ENCODE assay signal across 1 cellular context in genomic region chr6:94600648-94601047, GRCh38.
TF ChIP-seq lines count a peak whose summit lies in the region.

No MANE protein-coding gene starts in this region.

TF ChIP-seq in GM23338, 12 proteins besides CTCF, POLR2A, EP300 and RAD21 (continued from another document):
- TF ChIP-seq ZNF462 (CRISPR knock-in tag; IDR thresholded peaks at IDR 0.05) (no peak), POLR2AphosphoS5 (IDR thresholded peaks at IDR 0.05; ENCODE audit: low read depth) (no peak)
- TF ChIP-seq, protein P1, sequence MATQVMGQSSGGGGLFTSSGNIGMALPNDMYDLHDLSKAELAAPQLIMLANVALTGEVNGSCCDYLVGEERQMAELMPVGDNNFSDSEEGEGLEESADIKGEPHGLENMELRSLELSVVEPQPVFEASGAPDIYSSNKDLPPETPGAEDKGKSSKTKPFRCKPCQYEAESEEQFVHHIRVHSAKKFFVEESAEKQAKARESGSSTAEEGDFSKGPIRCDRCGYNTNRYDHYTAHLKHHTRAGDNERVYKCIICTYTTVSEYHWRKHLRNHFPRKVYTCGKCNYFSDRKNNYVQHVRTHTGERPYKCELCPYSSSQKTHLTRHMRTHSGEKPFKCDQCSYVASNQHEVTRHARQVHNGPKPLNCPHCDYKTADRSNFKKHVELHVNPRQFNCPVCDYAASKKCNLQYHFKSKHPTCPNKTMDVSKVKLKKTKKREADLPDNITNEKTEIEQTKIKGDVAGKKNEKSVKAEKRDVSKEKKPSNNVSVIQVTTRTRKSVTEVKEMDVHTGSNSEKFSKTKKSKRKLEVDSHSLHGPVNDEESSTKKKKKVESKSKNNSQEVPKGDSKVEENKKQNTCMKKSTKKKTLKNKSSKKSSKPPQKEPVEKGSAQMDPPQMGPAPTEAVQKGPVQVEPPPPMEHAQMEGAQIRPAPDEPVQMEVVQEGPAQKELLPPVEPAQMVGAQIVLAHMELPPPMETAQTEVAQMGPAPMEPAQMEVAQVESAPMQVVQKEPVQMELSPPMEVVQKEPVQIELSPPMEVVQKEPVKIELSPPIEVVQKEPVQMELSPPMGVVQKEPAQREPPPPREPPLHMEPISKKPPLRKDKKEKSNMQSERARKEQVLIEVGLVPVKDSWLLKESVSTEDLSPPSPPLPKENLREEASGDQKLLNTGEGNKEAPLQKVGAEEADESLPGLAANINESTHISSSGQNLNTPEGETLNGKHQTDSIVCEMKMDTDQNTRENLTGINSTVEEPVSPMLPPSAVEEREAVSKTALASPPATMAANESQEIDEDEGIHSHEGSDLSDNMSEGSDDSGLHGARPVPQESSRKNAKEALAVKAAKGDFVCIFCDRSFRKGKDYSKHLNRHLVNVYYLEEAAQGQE (IDR thresholded peaks at IDR 0.05; ENCODE audit: unreplicated experiment) = no peak
